In the genomic region with DNA sequence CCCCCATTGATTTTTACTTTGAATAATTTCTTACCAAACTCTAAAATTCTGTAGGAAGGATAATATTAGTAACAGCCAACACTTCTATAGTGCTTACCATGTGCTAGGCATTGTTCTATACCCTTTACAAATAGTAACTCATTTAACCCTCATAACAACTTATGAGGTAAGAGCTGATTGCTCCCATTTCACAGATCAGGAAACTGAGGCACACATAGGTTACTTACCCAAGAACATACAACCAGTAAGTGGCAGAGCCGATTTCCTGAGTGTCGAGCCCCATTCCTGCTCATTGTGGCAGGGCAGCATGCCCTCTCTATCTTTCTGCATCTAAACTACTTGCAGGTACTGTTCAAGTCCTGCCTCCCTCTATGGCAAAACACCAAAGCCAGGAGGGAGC, we compare ENCODE assay signal across 2 cellular contexts.
TF ChIP-seq lines count a peak whose summit lies in the region.

No MANE protein-coding gene starts in this region.

TF ChIP-seq in HepG2, 621 proteins besides CTCF, POLR2A, EP300 and RAD21:
- TF ChIP-seq RELA (CRISPR knock-in tag; IDR thresholded peaks at IDR 0.05) (no peak), ZNF512 (CRISPR knock-in tag; IDR thresholded peaks at IDR 0.05) (no peak), DDIT3 (CRISPR knock-in tag; IDR thresholded peaks at IDR 0.05) (no peak), ZNF317 (CRISPR knock-in tag; IDR thresholded peaks at IDR 0.05) (no peak), ZNF12 (CRISPR knock-in tag; IDR thresholded peaks at IDR 0.05) (no peak), ZNF629 (CRISPR knock-in tag; conservative IDR thresholded peaks at IDR 0.05) (peak; percentile 86)

TF ChIP-seq in GM12878, 131 proteins besides CTCF, POLR2A, EP300 and RAD21:
- TF ChIP-seq ZNF217 (IDR thresholded peaks at IDR 0.05) (0 out of 2 replicates have a peak, but pooled peaks have one; percentile 47), SIX5 (IDR thresholded peaks at IDR 0.05; ENCODE audit: low read depth, low read length, severe bottlenecking) (no peak)
